Comparison of ENCODE assay signal across 8 cellular contexts in the genomic region with DNA sequence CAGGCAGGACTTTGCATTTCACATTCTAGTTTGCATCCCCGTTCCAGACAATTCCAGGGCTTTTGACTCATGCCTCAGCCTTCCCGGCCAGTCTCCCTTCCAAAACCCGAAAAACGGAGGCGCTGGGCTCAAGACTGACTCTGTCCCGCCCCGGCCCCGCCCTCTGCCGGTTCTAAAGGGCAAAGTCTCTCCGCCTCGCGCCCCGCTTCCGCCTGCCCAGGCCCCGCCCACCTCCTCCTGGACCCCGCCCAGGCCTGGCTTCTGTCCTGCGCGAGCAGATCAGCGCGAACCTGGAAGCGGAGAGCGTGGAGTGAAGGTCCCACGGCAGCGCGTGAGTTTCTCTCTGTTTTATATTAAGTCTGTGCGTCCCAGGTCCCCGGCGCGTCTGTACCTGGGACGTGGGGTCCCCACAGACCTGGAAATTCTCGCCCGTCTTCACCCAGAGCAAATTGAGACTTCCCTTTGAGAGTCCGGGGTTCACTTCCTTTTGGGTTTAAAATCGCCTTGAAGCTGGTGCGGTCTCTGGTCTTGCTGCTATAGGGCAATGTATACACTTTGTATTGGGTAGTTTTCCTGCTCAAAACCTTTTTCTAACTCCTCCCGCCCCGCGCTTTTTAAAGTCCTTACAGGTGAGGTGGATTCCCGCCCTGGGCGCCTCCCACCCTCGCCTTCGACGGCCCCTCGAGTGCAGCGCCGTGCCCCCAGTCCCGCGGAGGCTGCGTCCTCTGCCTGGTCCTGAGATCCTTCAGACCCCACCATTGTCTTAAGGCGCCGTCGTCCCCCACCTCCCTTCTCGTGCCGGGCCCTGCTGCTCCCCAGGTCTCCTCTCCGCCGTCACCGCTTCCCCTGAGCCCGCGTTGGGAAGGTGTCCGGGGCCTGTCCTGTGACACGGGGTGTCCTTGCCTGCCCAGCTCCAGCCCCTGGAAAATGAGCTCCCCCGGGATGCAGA. TPM values are rescaled to one million over a fixed set of nuclear protein-coding genes. Genes with fewer than 3 reads are reported as not detected.
DNase-seq lines count a peak whose midpoint lies in the region; ATAC-seq and TF ChIP-seq lines count a peak whose summit lies in the region.

No MANE protein-coding gene starts in this region.

- peak overlapping the region; percentile 39 for H3K27ac Mint-ChIP-seq in central memory CD8-positive, alpha-beta T cell (ENCODE audit: low read depth)

- H3K36me3 Mint-ChIP-seq in central memory CD8-positive, alpha-beta T cell (ENCODE audit: insufficient read depth) = peaks cover 6% of the 10 kb centered on the region

- H3K4me3 Mint-ChIP-seq in central memory CD8-positive, alpha-beta T cell = peak overlapping the region; percentile 83

- H3K9me3 Mint-ChIP-seq in central memory CD8-positive, alpha-beta T cell = peaks cover 17% of the 10 kb centered on the region

- POLR2A ChIA-PET in AG04449 (lab: Yijun Ruan, JAX) = no interaction called here

- H3K27me3 Mint-ChIP-seq in central memory CD8-positive, alpha-beta T cell = no peaks in the 10 kb centered on the region

- peak; percentile 71 for ATAC-seq in GM18858 (IDR thresholded peaks at IDR 0.05; ENCODE audit: unreplicated experiment)
- peak; percentile 92 for ATAC-seq in HG03097 (IDR thresholded peaks at IDR 0.05; ENCODE audit: low FRiP score, unreplicated experiment)
- peak; percentile 98 for ATAC-seq in central memory CD8-positive, alpha-beta T cell (replicated peaks; ENCODE audit: extremely low read depth, poor library complexity, severe bottlenecking)

- H3K27me3 ChIP-seq in kidney epithelial cell (ENCODE audit: control insufficient read depth, insufficient read depth, low read length) = no peaks in the 10 kb centered on the region

- peak; percentile 46 for TF ChIP-seq CTCF in AG04449 (IDR thresholded peaks at IDR 0.05; ENCODE audit: insufficient read depth, low read length, missing control alignments)
- peak; percentile 42 for TF ChIP-seq CTCF in kidney epithelial cell (IDR thresholded peaks at IDR 0.05; ENCODE audit: insufficient read depth, low read length, poor library complexity, severe bottlenecking)

- CTCF ChIA-PET in AG04449 (lab: Yijun Ruan, JAX) = interaction anchor here (1.3 to 1.5 kb wide), 2 partner anchors 11 to 18 kb away, joined by 3 to 5 read pairs; no protein-coding TSS in a partner anchor

- DNase-seq in AG04449 (ENCODE audit: low read depth, low spot score) = peak; percentile 23
- peak; percentile 78 for DNase-seq in NCI-H2171 (lab: John Stamatoyannopoulos, UW)
- DNase-seq in activated CD4-positive, CD25-positive, alpha-beta regulatory T cell treated with anti-CD3 and anti-CD28 coated beads, Interleukin-2, amount 50 U/mL, for 16 hours (ENCODE audit: low read depth, low spot score) = peak; percentile 83
- DNase-seq in central memory CD8-positive, alpha-beta T cell (ENCODE audit: low spot score in 2 of 2) = peak; percentile 88 to 90
- peak; percentile 39 for DNase-seq in kidney epithelial cell (ENCODE audit: low read depth)
- peak; percentile 85 to 92 (median 89) for DNase-seq in stimulated activated CD4-positive, alpha-beta T cell treated with anti-CD3 and anti-CD28 coated beads, Interleukin-12 subunit alpha, Interleukin-12 subunit beta, amount 100 ng/mL, for 48 hours (ENCODE audit: low read depth in 2 of 3, low spot score in 1 of 3)

- no peaks in the 10 kb centered on the region for H3K36me3 ChIP-seq in kidney epithelial cell (ENCODE audit: control insufficient read depth, insufficient read depth, low read length)

- H3K4me3 ChIP-seq in AG04449 (ENCODE audit: low read depth, low read length) (peak overlapping the region; percentile 66), kidney epithelial cell (ENCODE audit: low read depth, low read length) (peak overlapping the region; percentile 53)

- H3K4me1 Mint-ChIP-seq in central memory CD8-positive, alpha-beta T cell = peaks cover 27% of the 10 kb centered on the region

RNA-seq across cellular contexts. Expression of gene ZNF701, which starts 31.2 kb away (rescaled TPM):
- 11.0 and 14.6 TPM in 2 replicates for total RNA-seq in kidney epithelial cell

RNA-seq across cellular contexts. Expression of gene ZNF83, which starts 36.9 kb away (rescaled TPM):
- total RNA-seq in kidney epithelial cell = 60.2 and 60.8 TPM in 2 replicates

Comparison
In these comparisons a context has a peak if more than half of its experiments do, and no peak if none do; other contexts are left out.
1. Peak in every context shown above with its lines: DNase-seq, ATAC-seq and H3K4me3 ChIP-seq.
2. DNase-seq: peak in every context shown above with its lines; median percentile 89 in central memory CD8-positive, alpha-beta T cell; 89 in stimulated activated CD4-positive, alpha-beta T cell treated with anti-CD3 and anti-CD28 coated beads, Interleukin-12 subunit alpha, Interleukin-12 subunit beta, amount 100 ng/mL, for 48 hours; 83 in activated CD4-positive, CD25-positive, alpha-beta regulatory T cell treated with anti-CD3 and anti-CD28 coated beads, Interleukin-2, amount 50 U/mL, for 16 hours; 78 in NCI-H2171; 39 in kidney epithelial cell; 23 in AG04449.